In genomic region chr3:186909078-186909853, GRCh38 we compare ENCODE assay signal across 1 cellular context.
TF ChIP-seq lines count a peak whose summit lies in the region.

No MANE protein-coding gene starts in this region.

TF ChIP-seq in GM23338, 12 proteins besides CTCF, POLR2A, EP300 and RAD21 (continued from another document):
- no peak for TF ChIP-seq REST (IDR thresholded peaks at IDR 0.05; ENCODE audit: unreplicated experiment)
